Comparison of ENCODE assay signal across 9 cellular contexts in genomic region chr20:44448753-44449546, GRCh38. TPM values are rescaled to one million over a fixed set of nuclear protein-coding genes. Genes with fewer than 3 reads are reported as not detected.
DNase-seq lines count a peak whose midpoint lies in the region; ATAC-seq and TF ChIP-seq lines count a peak whose summit lies in the region.
"Had no signal": no experiment of that assay in that cellular context is flagged by ENCODE, and none has a peak within 500 bp of the region (broad histone marks: within the 10 kb centered on the region; RNA-seq: fewer than 3 reads in every experiment).

No MANE protein-coding gene starts in this region.

- no peak overlapping the region for H3K9ac ChIP-seq in PC-3 (ENCODE audit: low read length)

- H3K4me3 ChIP-seq in AG10803 (ENCODE audit: low read length): no peak overlapping the region
- no peak overlapping the region for H3K4me3 ChIP-seq in PC-3 (ENCODE audit: low read length)
- H3K4me3 ChIP-seq: skin epidermis had no signal

- no peaks in the 10 kb centered on the region for H3K4me1 ChIP-seq in PC-3 (ENCODE audit: insufficient read depth, low read length)

- H3K9me3 ChIP-seq in PC-3 (ENCODE audit: low read length): no peaks in the 10 kb centered on the region

- no peaks in the 10 kb centered on the region for H3K36me3 ChIP-seq in PC-3 (ENCODE audit: low read depth, low read length)

- DNase-seq in AG10803 (ENCODE audit: low read depth) (no peak), PC-3 (peak; percentile 28), germinal center (ENCODE audit: low spot score) (peak; percentile 29), LoVo (ENCODE audit: low spot score) (no peak)

- CTCF ChIA-PET in PC-3 (lab: Charles Lee): no interaction called here

- no peak overlapping the region for H2AFZ ChIP-seq in PC-3 (ENCODE audit: low read length)

- ATAC-seq in PC-3: no peak
- no peak for ATAC-seq in HG02852 (IDR thresholded peaks at IDR 0.05; ENCODE audit: unreplicated experiment)
- no peak for ATAC-seq in GM21515 (IDR thresholded peaks at IDR 0.05; ENCODE audit: unreplicated experiment)
- no peak for ATAC-seq in HG03097 (IDR thresholded peaks at IDR 0.05; ENCODE audit: low FRiP score, unreplicated experiment)

- no peaks in the 10 kb centered on the region for H3K79me2 ChIP-seq in PC-3 (ENCODE audit: low read length)

- H3K27me3 ChIP-seq in PC-3 (ENCODE audit: low read length): 0 out of 2 replicates have a peak, but pooled peaks cover 2% of the 10 kb centered on the region

- H3F3A ChIP-seq in PC-3 (ENCODE audit: low read length, unreplicated experiment): no peaks in the 10 kb centered on the region

- intact Hi-C loops in PC-3 (cut with micrococcal nuclease): no loop called here

- H3K27ac ChIP-seq in PC-3 (ENCODE audit: low read length): no peak overlapping the region
- H3K27ac ChIP-seq: skin epidermis had no signal

- POLR2A ChIA-PET in PC-3 (lab: Charles Lee; ENCODE audit: unreplicated experiment): interaction anchor here (0.5 kb wide), 1 partner anchor 158 kb away, joined by 7 read pairs; no protein-coding TSS in a partner anchor

- no TSS peak for BruUV-seq in PC-3 (replicated peaks; lab: Mats Ljungman, UMichigan)

- H3K4me2 ChIP-seq in PC-3 (ENCODE audit: low read length): no peak overlapping the region

- TF ChIP-seq CTCF in AG10803 (conservative IDR thresholded peaks at IDR 0.05; ENCODE audit: low read length) (0 out of 2 replicates have a peak, but pooled peaks have one; percentile 16), GM12872 (IDR thresholded peaks at IDR 0.05; ENCODE audit: insufficient read depth, low read depth, low read length) (peak; percentile 61), PC-3 (conservative IDR thresholded peaks at IDR 0.05; ENCODE audit: low read depth, low read length) (peak; percentile 65)

- H4K20me1 ChIP-seq in PC-3 (ENCODE audit: low read length): no peaks in the 10 kb centered on the region

- H3K9me2 ChIP-seq in PC-3 (replicated peaks; ENCODE audit: low read length): no peaks in the 10 kb centered on the region

RNA-seq across cellular contexts. Expression of gene TTPAL, which starts 26.7 kb away (rescaled TPM):
- 14.0 and 17.9 TPM in 2 replicates for total RNA-seq in PC-3 (2014; rRNA removed)

Comparison
In these comparisons a context has a peak if more than half of its experiments do, and no peak if none do; other contexts are left out.
1. DNase-seq: peak in PC-3 (single experiment) and germinal center (single experiment); none in AG10803 (single experiment) and LoVo (single experiment).
2. Peak in every context shown above with its lines, with median percentiles within 50 percentile points of each other: CTCF ChIP-seq.